ENCODE assay signal across 37 cellular contexts in the genomic region with DNA sequence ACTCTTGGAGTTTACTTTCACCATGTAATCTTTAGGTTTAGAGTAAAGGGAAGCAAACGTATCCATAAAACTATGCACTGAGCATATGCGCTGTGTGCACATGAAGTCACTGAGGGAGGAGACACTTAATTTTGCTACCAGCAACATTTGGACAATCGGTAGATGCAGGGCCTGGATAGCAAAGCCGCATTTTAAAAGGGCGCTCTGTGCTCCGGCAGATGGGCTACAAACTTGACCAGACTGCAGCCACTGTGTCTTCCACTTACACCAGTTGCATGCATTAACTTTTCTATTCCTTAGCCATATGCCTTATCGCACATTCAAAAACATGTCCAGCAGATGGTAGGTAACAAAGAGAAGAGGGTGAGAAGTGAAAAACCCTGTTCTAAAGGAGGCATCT.
"Had no signal": no experiment of that assay in that cellular context is flagged by ENCODE, and none has a peak within 500 bp of the region (broad histone marks: within the 10 kb centered on the region; RNA-seq: fewer than 3 reads in every experiment).

No MANE protein-coding gene starts in this region.

- H3K27ac ChIP-seq: brain microvascular endothelial cell, KMS-11, Peyer's patch, SJSA1, WERI-Rb-1 had no signal

- ATAC-seq: activated CD8-positive, alpha-beta memory T cell treated with anti-CD3 and anti-CD28 coated beads, Interleukin-2, amount 10 ng/mL, durations not matched to agents 7 days and 5 days; PC-3; SK-N-SH treated with all-trans-retinoic acid at 6 μM for 48 hours; T-cell had no signal

- H3K4me3 ChIP-seq: Peyer's patch, SJSA1 had no signal

- H3K27me3 ChIP-seq: brain microvascular endothelial cell, Peyer's patch, SJSA1 had no signal

- H3K9me3 Mint-ChIP-seq: activated CD4-positive, alpha-beta memory T cell treated with anti-CD3 and anti-CD28 coated beads, Interleukin-2, amount 10 ng/mL, durations not matched to agents 7 days and 5 days; activated naive CD8-positive, alpha-beta T cell treated with anti-CD3 and anti-CD28 coated beads for 36 hours; T-cell had no signal

- H3K36me3 Mint-ChIP-seq: activated CD8-positive, alpha-beta memory T cell treated with anti-CD3 and anti-CD28 coated beads, Interleukin-2, amount 10 ng/mL, durations not matched to agents 7 days and 5 days; activated naive CD8-positive, alpha-beta T cell treated with anti-CD3 and anti-CD28 coated beads for 36 hours; T-cell had no signal

- H3K4me3 Mint-ChIP-seq: activated CD4-positive, alpha-beta memory T cell treated with anti-CD3 and anti-CD28 coated beads, Interleukin-2, amount 10 ng/mL, durations not matched to agents 7 days and 5 days; activated CD8-positive, alpha-beta memory T cell treated with anti-CD3 and anti-CD28 coated beads, Interleukin-2, amount 10 ng/mL, durations not matched to agents 7 days and 5 days; activated naive CD8-positive, alpha-beta T cell treated with anti-CD3 and anti-CD28 coated beads for 36 hours; T-cell had no signal

- H3K36me3 ChIP-seq: brain microvascular endothelial cell, Peyer's patch, WERI-Rb-1 had no signal

- H3K4me1 ChIP-seq: SJSA1 had no signal

- H3K9me3 ChIP-seq: Peyer's patch, SJSA1 had no signal

- H3K27ac Mint-ChIP-seq: activated CD4-positive, alpha-beta memory T cell treated with anti-CD3 and anti-CD28 coated beads, Interleukin-2, amount 10 ng/mL, durations not matched to agents 7 days and 5 days; activated CD8-positive, alpha-beta memory T cell treated with anti-CD3 and anti-CD28 coated beads, Interleukin-2, amount 10 ng/mL, durations not matched to agents 7 days and 5 days; activated naive CD8-positive, alpha-beta T cell treated with anti-CD3 and anti-CD28 coated beads for 36 hours; T-cell had no signal

- DNase-seq: activated CD4-positive, alpha-beta memory T cell treated with anti-CD3 and anti-CD28 coated beads, Interleukin-2, amount 10 ng/mL, durations not matched to agents 7 days and 5 days; activated CD4-positive, alpha-beta T cell treated with anti-CD3 and anti-CD28 coated beads for 1 hour; activated CD4-positive, alpha-beta T cell treated with anti-CD3 and anti-CD28 coated beads for 48 hours; activated CD4-positive, CD25-positive, alpha-beta regulatory T cell; activated CD8-positive, alpha-beta memory T cell treated with anti-CD3 and anti-CD28 coated beads for 24 hours; activated CD8-positive, alpha-beta memory T cell treated with anti-CD3 and anti-CD28 coated beads, Interleukin-2, amount 10 ng/mL, durations not matched to agents 7 days and 5 days; activated CD8-positive, alpha-beta memory T cell treated with anti-CD3 and anti-CD28 coated beads, Interleukin-2, amount 50 U/mL, for 48 hours; activated effector memory CD4-positive, alpha-beta T cell treated with Interleukin-2 at 50 U/mL for 16 hours; activated naive CD4-positive, alpha-beta T cell treated with anti-CD3 and anti-CD28 coated beads, Interleukin-2, amount 50 U/mL, for 16 hours; activated naive CD8-positive, alpha-beta T cell treated with anti-CD3 and anti-CD28 coated beads for 36 hours; activated T-cell treated with anti-CD3 and anti-CD28 coated beads, Interleukin-2, amount 50 U/mL, for 48 hours; amniotic stem cell; aorta; brain microvascular endothelial cell; central memory CD4-positive, alpha-beta T cell; MM.1S; MV-4-11; NCI-H1092; NCI-H1417; NCI-H187; NCI-H2029 treated with DMSO at 0.1 percent for 48 hours; NCI-H2107; NCI-H226; NCI-H446 treated with DMSO at 0.1 percent for 48 hours; NCI-H748 treated with DMSO at 0.1 percent for 48 hours; NK-92 treated with Interleukin-12 subunit alpha and Interleukin-12 subunit beta, amount 100 ng/mL, for 24 hours; PC-3; Peyer's patch; RPMI8226; SHP77 treated with DMSO at 0.1 percent for 48 hours; T-cell; T-helper 2 cell; T-helper 9 cell; WERI-Rb-1 had no signal

- H3K4me1 Mint-ChIP-seq: activated CD4-positive, alpha-beta memory T cell treated with anti-CD3 and anti-CD28 coated beads, Interleukin-2, amount 10 ng/mL, durations not matched to agents 7 days and 5 days; activated CD8-positive, alpha-beta memory T cell treated with anti-CD3 and anti-CD28 coated beads, Interleukin-2, amount 10 ng/mL, durations not matched to agents 7 days and 5 days; activated naive CD8-positive, alpha-beta T cell treated with anti-CD3 and anti-CD28 coated beads for 36 hours had no signal
